19 cellular contexts compared by ENCODE assay signal in genomic region chr6:121142093-121142492, GRCh38.
DNase-seq lines count a peak whose midpoint lies in the region; FAIRE-seq and TF ChIP-seq lines count a peak whose summit lies in the region.
"Had no signal": no experiment of that assay in that cellular context is flagged by ENCODE, and none has a peak within 500 bp of the region (broad histone marks: within the 10 kb centered on the region; RNA-seq: fewer than 3 reads in every experiment).

No MANE protein-coding gene starts in this region.

- intact Hi-C loops in posterior vena cava (cut with DNase I): no loop called here

- TF ChIP-seq CTCF in bronchial epithelial cell (IDR thresholded peaks at IDR 0.05; ENCODE audit: insufficient read depth, low read length, severe bottlenecking): no peak

- no peak overlapping the region for H3K4me2 ChIP-seq in mesenchymal stem cell (ENCODE audit: low read length, poor library complexity, severe bottlenecking)
- H3K4me2 ChIP-seq: BLaER1 treated with 17β-estradiol and CSF1 and Interleukin-3, amounts not matched to agents 10 nM and 100 nM; PC-9 had no signal

- H4K91ac ChIP-seq in mesenchymal stem cell (ENCODE audit: low read length): no peak overlapping the region

- no peak overlapping the region for H2AK5ac ChIP-seq in mesenchymal stem cell (ENCODE audit: low read length, severe bottlenecking)

- no peak overlapping the region for H2BK12ac ChIP-seq in mesenchymal stem cell (ENCODE audit: low read length in 2 of 2)

- H3K4ac ChIP-seq in mesenchymal stem cell (ENCODE audit: low read depth in 1 of 2, low read length in 2 of 2): no peak overlapping the region

- H3K4me1 ChIP-seq in mesenchymal stem cell (ENCODE audit: control insufficient read depth, insufficient read depth, low read depth, low read length): no peaks in the 10 kb centered on the region
- H3K4me1 ChIP-seq: BLaER1 treated with 17β-estradiol and CSF1 and Interleukin-3, amounts not matched to agents 10 nM and 100 nM; SJSA1 had no signal

- H3K18ac ChIP-seq in mesenchymal stem cell (ENCODE audit: low read depth in 1 of 2, low read length in 2 of 2): no peak overlapping the region

- no peak overlapping the region for H3K27ac ChIP-seq in mesenchymal stem cell (ENCODE audit: low read length, poor library complexity, severe bottlenecking)
- H3K27ac ChIP-seq: BLaER1 treated with 17β-estradiol and CSF1 and Interleukin-3, amounts not matched to agents 10 nM and 100 nM; PC-9; SJSA1 had no signal

- H2BK15ac ChIP-seq in mesenchymal stem cell (ENCODE audit: low read depth, poor library complexity, severe bottlenecking): no peak overlapping the region

- H3K9ac ChIP-seq in mesenchymal stem cell (ENCODE audit: low read length): no peak overlapping the region
- H3K9ac ChIP-seq: BLaER1 treated with 17β-estradiol and CSF1 and Interleukin-3, amounts not matched to agents 10 nM and 100 nM had no signal

- H2BK120ac ChIP-seq in mesenchymal stem cell (ENCODE audit: low read depth, low read length): no peak overlapping the region

- H2AFZ ChIP-seq in mesenchymal stem cell (ENCODE audit: low read depth, low read length): no peak overlapping the region
- H2AFZ ChIP-seq: PC-9 had no signal

- no peak overlapping the region for H2BK5ac ChIP-seq in mesenchymal stem cell (ENCODE audit: low read depth, low read length, poor library complexity, severe bottlenecking)

- in situ Hi-C loops in Caki2 (cut with HindIII; ENCODE audit: low pct_unique_long_range_greater_than_20kb, low sequenced_read_pairs): no loop called here

- WGBS in mesenchymal stem cell: 99% methylated on average over 4 of the region's 6 CpGs

- H3K79me1 ChIP-seq in mesenchymal stem cell (replicated peaks; ENCODE audit: low read length, poor library complexity, severe bottlenecking): no peaks in the 10 kb centered on the region

- H4K8ac ChIP-seq in mesenchymal stem cell (ENCODE audit: low read length): no peak overlapping the region

- H3K14ac ChIP-seq in mesenchymal stem cell (ENCODE audit: low read length in 2 of 2): no peak overlapping the region

- H3K36me3 ChIP-seq in bronchial epithelial cell (ENCODE audit: control insufficient read depth, insufficient read depth, low read length) (no peaks in the 10 kb centered on the region), mesenchymal stem cell (ENCODE audit: control insufficient read depth in 1 of 2, insufficient read depth in 2 of 2, low read depth in 1 of 2, low read length in 2 of 2) (no peaks in the 10 kb centered on the region)
- H3K36me3 ChIP-seq: SJSA1 had no signal

- FAIRE-seq in bronchial epithelial cell (lab: Jason Lieb, UNC): no peak
- FAIRE-seq: D721Med had no signal

- DNase-seq in Caki2 (ENCODE audit: low read depth) (peak; percentile 8), M059J (ENCODE audit: low read depth) (peak; percentile 78), bronchial epithelial cell (ENCODE audit: low read depth) (peak; percentile 33), posterior vena cava (ENCODE audit: low spot score) (peak; percentile 34), mesenchymal stem cell (no peak), germinal center (ENCODE audit: low spot score) (no peak), NOMO-1 treated with DMSO at 0.1 percent for 48 hours (lab: John Stamatoyannopoulos, UW; ENCODE audit: unreplicated experiment) (no peak)
- DNase-seq in activated effector memory CD4-positive, alpha-beta T cell treated with Interleukin-2 at 50 U/mL for 16 hours: no peak
- DNase-seq: CD8-positive, alpha-beta memory T cell; DMS79; GOT3; Kasumi-1; MV-4-11; NCI-H1694 treated with DMSO at 0.1 percent for 48 hours; NCI-H524; PC-9 had no signal

- no peak overlapping the region for H3K23ac ChIP-seq in mesenchymal stem cell (ENCODE audit: low read length in 2 of 2)

- H3K4me3 ChIP-seq in bronchial epithelial cell (ENCODE audit: low read depth, low read length) (no peak overlapping the region), mesenchymal stem cell (ENCODE audit: insufficient read depth in 1 of 2, low read depth in 1 of 2, low read length in 2 of 2) (no peak overlapping the region)
- H3K4me3 ChIP-seq: BLaER1 treated with 17β-estradiol and CSF1 and Interleukin-3, amounts not matched to agents 10 nM and 100 nM; PC-9; SJSA1 had no signal

- H3K27me3 ChIP-seq in bronchial epithelial cell (ENCODE audit: control insufficient read depth, insufficient read depth, low read length) (no peaks in the 10 kb centered on the region), mesenchymal stem cell (ENCODE audit: control insufficient read depth in 1 of 2, insufficient read depth in 1 of 2, low read length in 2 of 2) (no peaks in the 10 kb centered on the region)
- H3K27me3 ChIP-seq: BLaER1 treated with 17β-estradiol and CSF1 and Interleukin-3, amounts not matched to agents 10 nM and 100 nM; SJSA1 had no signal

- no peaks in the 10 kb centered on the region for H3K9me3 ChIP-seq in mesenchymal stem cell (ENCODE audit: control insufficient read depth, low read length)
- H3K9me3 ChIP-seq: SJSA1 had no signal

Comparison
In these comparisons a context has a peak if more than half of its experiments do, and no peak if none do; other contexts are left out.
1. DNase-seq: peak in Caki2 (single experiment), M059J (single experiment), bronchial epithelial cell (single experiment) and posterior vena cava (single experiment); none in mesenchymal stem cell (single experiment), activated effector memory CD4-positive, alpha-beta T cell treated with Interleukin-2 at 50 U/mL for 16 hours (single experiment), germinal center (single experiment) and NOMO-1 treated with DMSO at 0.1 percent for 48 hours (single experiment).